Comparison of ENCODE assay signal across 8 cellular contexts in genomic region chr12:10612954-10613333, GRCh38. TPM values are rescaled to one million over a fixed set of nuclear protein-coding genes. Genes with fewer than 3 reads are reported as not detected.
DNase-seq lines count a peak whose midpoint lies in the region; ATAC-seq and TF ChIP-seq lines count a peak whose summit lies in the region.

No MANE protein-coding gene starts in this region.

- DNase-seq in A673 (ENCODE audit: low spot score) (no peak), iris pigment epithelial cell (ENCODE audit: low read depth) (peak; percentile 27), retina (no peak), germinal center (ENCODE audit: low spot score) (no peak)
- no peak for DNase-seq in stimulated activated naive CD8-positive, alpha-beta T cell treated with anti-CD3 and anti-CD28 coated beads, Interleukin-15, amount 100 ng/mL, for 72 hours

- H3K9me3 Mint-ChIP-seq in activated naive CD8-positive, alpha-beta T cell (ENCODE audit: low read depth): no peaks in the 10 kb centered on the region
- peaks cover 0 to 4% of the 10 kb centered on the region in 2 donors for H3K9me3 Mint-ChIP-seq in stimulated activated naive CD8-positive, alpha-beta T cell treated with anti-CD3 and anti-CD28 coated beads, Interleukin-15, amount 100 ng/mL, for 72 hours

- BruUV-seq in A673 (replicated peaks; lab: Mats Ljungman, UMichigan): TSS peak; percentile 78

- H3K27ac ChIP-seq in A673 (ENCODE audit: low read depth, low read length, poor library complexity, severe bottlenecking): peak overlapping the region; percentile 90

- H3K36me3 ChIP-seq in A673 (ENCODE audit: insufficient read depth, low read length, poor library complexity, severe bottlenecking): peaks cover 24% of the 10 kb centered on the region

- intact Hi-C loops in A673 (cut with micrococcal nuclease; ENCODE audit: unreplicated experiment): no loop called here

- POLR2A ChIA-PET in A673 (lab: Charles Lee; ENCODE audit: low non-redundant PET): no interaction called here

- no peaks in the 10 kb centered on the region for H3K27me3 Mint-ChIP-seq in activated naive CD8-positive, alpha-beta T cell
- H3K27me3 Mint-ChIP-seq in stimulated activated naive CD8-positive, alpha-beta T cell treated with anti-CD3 and anti-CD28 coated beads, Interleukin-15, amount 100 ng/mL, for 72 hours: no peaks in the 10 kb centered on the region

- TF ChIP-seq CTCF in A673 (conservative IDR thresholded peaks at IDR 0.05; ENCODE audit: low read depth, low read length): no peak

- H3K4me1 Mint-ChIP-seq in activated naive CD8-positive, alpha-beta T cell (ENCODE audit: low read depth): peaks cover 46% of the 10 kb centered on the region
- peaks cover 37% of the 10 kb centered on the region for H3K4me1 Mint-ChIP-seq in stimulated activated naive CD8-positive, alpha-beta T cell treated with anti-CD3 and anti-CD28 coated beads, Interleukin-15, amount 100 ng/mL, for 72 hours

- ATAC-seq in GM19023 (IDR thresholded peaks at IDR 0.05; ENCODE audit: unreplicated experiment) (peak; percentile 6), HG03565 (IDR thresholded peaks at IDR 0.05; ENCODE audit: unreplicated experiment) (peak; percentile 3)
- ATAC-seq in stimulated activated naive CD8-positive, alpha-beta T cell treated with anti-CD3 and anti-CD28 coated beads, Interleukin-15, amount 100 ng/mL, for 72 hours: peak; percentile 18

- no peaks in the 10 kb centered on the region for H3K9me3 ChIP-seq in A673 (ENCODE audit: low read depth, low read length, poor library complexity, severe bottlenecking)

- peaks cover 4% of the 10 kb centered on the region for H3K4me1 ChIP-seq in A673 (ENCODE audit: insufficient read depth, low read length, poor library complexity, severe bottlenecking)

- peak overlapping the region; percentile 77 for H3K4me3 ChIP-seq in A673 (ENCODE audit: low read depth, low read length, poor library complexity, severe bottlenecking)

- H3K36me3 Mint-ChIP-seq in activated naive CD8-positive, alpha-beta T cell: peaks cover 14% of the 10 kb centered on the region

- no peaks in the 10 kb centered on the region for H3K27me3 ChIP-seq in A673 (replicated peaks; ENCODE audit: insufficient read depth, low read depth, low read length, poor library complexity)

- H3K4me3 Mint-ChIP-seq in activated naive CD8-positive, alpha-beta T cell: peak overlapping the region; percentile 99
- H3K4me3 Mint-ChIP-seq in stimulated activated naive CD8-positive, alpha-beta T cell treated with anti-CD3 and anti-CD28 coated beads, Interleukin-15, amount 100 ng/mL, for 72 hours: peak overlapping the region; percentile 92 to 100

- CTCF ChIA-PET in A673 (lab: Charles Lee): no interaction called here

- peak overlapping the region; percentile 99 for H3K27ac Mint-ChIP-seq in activated naive CD8-positive, alpha-beta T cell
- peak overlapping the region; percentile 98 to 100 for H3K27ac Mint-ChIP-seq in stimulated activated naive CD8-positive, alpha-beta T cell treated with anti-CD3 and anti-CD28 coated beads, Interleukin-15, amount 100 ng/mL, for 72 hours

RNA-seq across cellular contexts. Expression of gene MAGOHB, which starts 0.5 kb away (rescaled TPM):
- 68.6 and 72.0 TPM in 2 replicates for total RNA-seq in A673 (2021)
